ENCODE assay signal across 18 cellular contexts in genomic region chr7:129203050-129203741, GRCh38.
"Had no signal": no experiment of that assay in that cellular context is flagged by ENCODE, and none has a peak within 500 bp of the region (broad histone marks: within the 10 kb centered on the region; RNA-seq: fewer than 3 reads in every experiment).

No MANE protein-coding gene starts in this region.

- H3K79me2 ChIP-seq: parathyroid adenoma had no signal

- H3K27me3 ChIP-seq: esophagus squamous epithelium, gastroesophageal sphincter, left lung, stomach had no signal

- FAIRE-seq: small intestine, urothelium cell line had no signal

- H3K9me3 ChIP-seq: esophagus squamous epithelium, gastroesophageal sphincter, left lung, lower lobe of right lung, prostate gland, stomach, thoracic aorta had no signal

- DNase-seq: esophagus squamous epithelium; foreskin fibroblast; glutamatergic neuron; islet precursor cell; lower lobe of right lung; occipital lobe; small intestine; stimulated activated CD4-positive, alpha-beta T cell treated with anti-CD3 and anti-CD28 coated beads, Interleukin-12 subunit alpha, Interleukin-12 subunit beta, amount 100 ng/mL, for 4 hours; stimulated activated naive CD4-positive, alpha-beta T cell; stomach; trophoblast cell had no signal

- H3K4me3 ChIP-seq: esophagus squamous epithelium, gastroesophageal sphincter, left lung, lower lobe of right lung, prostate gland, stomach, thoracic aorta had no signal

- H3K9ac ChIP-seq: parathyroid adenoma had no signal

- H3K36me3 ChIP-seq: left lung, lower lobe of right lung, prostate gland, thoracic aorta had no signal

- ATAC-seq: gastroesophageal sphincter; left lung; natural killer cell treated with Interleukin-12 subunit alpha and Interleukin-12 subunit beta and Interleukin-15 and Interleukin-18, amount 100 ng/mL, for 72 hours had no signal

- H3K27ac ChIP-seq: esophagus squamous epithelium, gastroesophageal sphincter, left lung, lower lobe of right lung, parathyroid adenoma, prostate gland, stomach, thoracic aorta had no signal

- H2AFZ ChIP-seq: parathyroid adenoma had no signal

- H3K4me1 ChIP-seq: esophagus squamous epithelium, gastroesophageal sphincter, left lung, lower lobe of right lung, parathyroid adenoma, prostate gland, stomach had no signal
